Comparison of ENCODE assay signal across 22 cellular contexts in genomic region chr18:48672671-48673340, GRCh38.
DNase-seq lines count a peak whose midpoint lies in the region; ATAC-seq and TF ChIP-seq lines count a peak whose summit lies in the region.
"Had no signal": no experiment of that assay in that cellular context is flagged by ENCODE, and none has a peak within 500 bp of the region (broad histone marks: within the 10 kb centered on the region; RNA-seq: fewer than 3 reads in every experiment).

No MANE protein-coding gene starts in this region.

- no peak for ATAC-seq in heart right ventricle
- no peak for ATAC-seq in effector memory CD8-positive, alpha-beta T cell (replicated peaks)
- ATAC-seq in GM21619 (IDR thresholded peaks at IDR 0.05; ENCODE audit: unreplicated experiment): no peak
- ATAC-seq: esophagus mucosa, sciatic nerve had no signal

- no peak overlapping the region for H3K4me3 ChIP-seq in heart right ventricle
- H3K4me3 ChIP-seq: SJSA1 had no signal

- H3K9me3 Mint-ChIP-seq in effector memory CD8-positive, alpha-beta T cell: peaks cover 0 to 7% of the 10 kb centered on the region in 2 donors
- H3K9me3 Mint-ChIP-seq: CD4-positive, alpha-beta T cell had no signal

- DNase-seq in cardiac septum (ENCODE audit: low spot score): peak; percentile 56
- DNase-seq in heart right ventricle: no peak
- peak; percentile 74 for DNase-seq in NCI-H69 (lab: John Stamatoyannopoulos, UW)
- peak; percentile 68 for DNase-seq in mesenteric fat pad (ENCODE audit: low spot score)
- DNase-seq in effector memory CD8-positive, alpha-beta T cell: no peak
- no peak for DNase-seq in stimulated activated CD4-positive, alpha-beta T cell treated with anti-CD3 and anti-CD28 coated beads, Interleukin-15, amount 100 ng/mL, for 24 hours
- DNase-seq in hippocampal formation (lab: John Stamatoyannopoulos, UW): no peak
- DNase-seq: activated CD4-positive, alpha-beta T cell treated with anti-CD3 and anti-CD28 coated beads, Interleukin-2, amount 50 U/mL, for 1 hour; activated naive CD4-positive, alpha-beta T cell treated with Interleukin-2 at 50 U/mL for 16 hours; anterior cingulate cortex; effector CD4-positive, alpha-beta T cell; GOT3; NCI-H2171 treated with DMSO at 0.1 percent for 48 hours; NCI-H748 treated with DMSO at 0.1 percent for 48 hours had no signal

- H3K27me3 Mint-ChIP-seq in effector memory CD8-positive, alpha-beta T cell: no peaks in the 10 kb centered on the region
- H3K27me3 Mint-ChIP-seq: CD4-positive, alpha-beta T cell; central memory CD8-positive, alpha-beta T cell had no signal

- peaks cover 0 to 31% (median 14%) of the 10 kb centered on the region in 9 donors for H3K36me3 ChIP-seq in heart right ventricle

- H3K27ac ChIP-seq in heart right ventricle: no peak overlapping the region
- H3K27ac ChIP-seq: KMS-11, parathyroid adenoma, SJSA1 had no signal

- H3K4me3 Mint-ChIP-seq in effector memory CD8-positive, alpha-beta T cell: no peak overlapping the region
- H3K4me3 Mint-ChIP-seq: CD4-positive, alpha-beta T cell; central memory CD8-positive, alpha-beta T cell had no signal

- 88 to 92% methylated on average over 6 of the region's 6 CpGs for WGBS in heart right ventricle, 2 donors

- no peaks in the 10 kb centered on the region for H3K27me3 ChIP-seq in heart right ventricle
- H3K27me3 ChIP-seq: SJSA1 had no signal

- H3K9me3 ChIP-seq in heart right ventricle: peaks cover 0 to 11% (median 7%) of the 10 kb centered on the region in 11 donors

- peaks cover 4 to 47% (median 40%) of the 10 kb centered on the region in 9 donors for H3K4me1 ChIP-seq in heart right ventricle
- H3K4me1 ChIP-seq: parathyroid adenoma had no signal

- intact Hi-C loops in cardiac septum (cut with DNase I): loop anchor here (10.0 kb wide), 1 partner anchor 772 kb away; no protein-coding TSS in a partner anchor
- intact Hi-C loops in heart right ventricle (cut with DNase I): loop anchor here in 8 of 10 donors (2.0 to 10.0 kb wide), 9 partner anchors 102 to 1182 kb away; no protein-coding TSS in a partner anchor

- TF ChIP-seq CTCF in heart right ventricle (IDR thresholded peaks at IDR 0.05): no peak

- H3K27ac Mint-ChIP-seq in effector memory CD8-positive, alpha-beta T cell: peak overlapping the region in 1 of 2 donors; percentile 2
- H3K27ac Mint-ChIP-seq: CD4-positive, alpha-beta T cell had no signal

- H3K36me3 Mint-ChIP-seq in effector memory CD8-positive, alpha-beta T cell (ENCODE audit: insufficient read depth): no peaks in the 10 kb centered on the region

- peaks cover 0 to 2% of the 10 kb centered on the region in 2 donors for H3K4me1 Mint-ChIP-seq in effector memory CD8-positive, alpha-beta T cell (ENCODE audit: low read depth in 2 of 2)
- H3K4me1 Mint-ChIP-seq: central memory CD8-positive, alpha-beta T cell had no signal

Comparison
In these comparisons a context has a peak if more than half of its experiments do, and no peak if none do; other contexts are left out.
1. DNase-seq: peak in cardiac septum (single experiment), NCI-H69 (single experiment) and mesenteric fat pad (single experiment); none in heart right ventricle (0 of 2), effector memory CD8-positive, alpha-beta T cell (0 of 3), stimulated activated CD4-positive, alpha-beta T cell treated with anti-CD3 and anti-CD28 coated beads, Interleukin-15, amount 100 ng/mL, for 24 hours (single experiment) and hippocampal formation (0 of 2).